In the genomic region with DNA sequence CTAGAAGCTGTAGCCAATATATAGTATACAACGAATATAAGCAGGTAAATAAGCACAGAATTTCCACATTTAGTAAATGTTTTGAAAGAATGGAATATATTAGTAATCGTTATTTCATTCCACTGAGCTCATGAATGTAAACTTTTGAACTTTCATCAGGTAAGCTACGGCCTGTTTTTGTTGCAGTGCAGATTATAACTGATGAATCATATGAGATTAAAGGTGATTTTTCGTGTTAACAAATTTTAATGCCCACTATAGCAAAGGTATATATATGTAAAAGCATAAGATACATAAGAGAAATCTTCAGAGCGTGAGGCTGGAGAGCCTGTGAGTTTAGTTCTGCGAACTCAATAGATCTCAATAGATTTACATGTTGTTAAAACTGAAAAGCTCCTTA, we compare ENCODE assay signal across 23 cellular contexts. TPM values are rescaled to one million over a fixed set of nuclear protein-coding genes. Genes with fewer than 3 reads are reported as not detected.
DNase-seq lines count a peak whose midpoint lies in the region; ATAC-seq, FAIRE-seq and TF ChIP-seq lines count a peak whose summit lies in the region.
"Had no signal": no experiment of that assay in that cellular context is flagged by ENCODE, and none has a peak within 500 bp of the region (broad histone marks: within the 10 kb centered on the region; RNA-seq: fewer than 3 reads in every experiment).

No MANE protein-coding gene starts in this region.

- H3K4me2 ChIP-seq in IMR-90 (ENCODE audit: low read depth, low read length) (no peak overlapping the region), HepG2 (ENCODE audit: low read depth, low read length) (no peak overlapping the region)
- H3K4me2 ChIP-seq: KMS-11 had no signal

- FAIRE-seq in HepG2 (lab: Jason Lieb, UNC) = no peak
- FAIRE-seq: GM12878 had no signal

- H4K5ac ChIP-seq in IMR-90 (ENCODE audit: low read depth, low read length) = 0 out of 2 replicates have a peak overlapping the region, but pooled peaks have one; percentile 16

- no peaks in the 10 kb centered on the region for H3K27me3 Mint-ChIP-seq in stimulated activated naive B cell treated with anti-CD40 and anti-IgM and Interleukin-4, amounts not matched to agents 10 μg/mL and 1 μg/mL and 100 μg/mL, for 72 hours

- dilution Hi-C loops in IMR-90 (cut with HindIII; ENCODE audit: low sequenced_read_pairs, unreplicated experiment) = no loop called here

- H4K8ac ChIP-seq in IMR-90 (ENCODE audit: low read depth in 2 of 2, low read length in 2 of 2) = no peak overlapping the region

- no peak for ATAC-seq in IMR-90 (ENCODE audit: low read depth)
- peak; percentile 40; the same call in 2 of the 3 replicates for ATAC-seq in RWPE2 (ENCODE audit: low read depth)
- peak; percentile 78 for ATAC-seq in esophagus mucosa
- no peak for ATAC-seq in stimulated activated naive B cell treated with anti-CD40 and anti-IgM and Interleukin-4, amounts not matched to agents 10 μg/mL and 1 μg/mL and 100 μg/mL, for 72 hours (replicated peaks)
- ATAC-seq in upper lobe of right lung = no peak
- no peak for ATAC-seq in HepG2
- ATAC-seq: CD8-positive, alpha-beta T cell had no signal

- H3K27me3 ChIP-seq in IMR-90 (ENCODE audit: control insufficient read depth, insufficient read depth, low read length) (no peaks in the 10 kb centered on the region), RWPE2 (ENCODE audit: insufficient read depth, poor library complexity, severe bottlenecking) (no peaks in the 10 kb centered on the region), upper lobe of right lung (no peaks in the 10 kb centered on the region), HepG2 (ENCODE audit: control insufficient read depth in 1 of 2, insufficient read depth in 2 of 2, low read length in 2 of 2) (peaks cover 0 to 15% of the 10 kb centered on the region in 2 experiments; a peak in 2 of 5 replicates)

- CTCF ChIA-PET in IMR-90 (lab: Yijun Ruan, JAX) = interaction anchor here (1.4 kb wide), 1 partner anchor 20 kb away, joined by 6 read pairs; no protein-coding TSS in a partner anchor
- CTCF ChIA-PET in HepG2 (lab: Yijun Ruan, JAX; ENCODE audit: low intra/inter-chr PET ratio, low total read pairs) = no interaction called here

- H3K36me3 ChIP-seq in IMR-90 (ENCODE audit: control insufficient read depth, insufficient read depth, low read length) = no peaks in the 10 kb centered on the region
- H3K36me3 ChIP-seq in RWPE2 (ENCODE audit: low read depth) = no peaks in the 10 kb centered on the region
- no peaks in the 10 kb centered on the region for H3K36me3 ChIP-seq in upper lobe of right lung
- no peaks in the 10 kb centered on the region for H3K36me3 ChIP-seq in HepG2 (replicated peaks in 1 of 2; ENCODE audit: control insufficient read depth in 1 of 2, insufficient read depth in 2 of 2, low read length in 2 of 2)

- POLR2A ChIA-PET in IMR-90 (lab: Charles Lee; ENCODE audit: unreplicated experiment) (no interaction called here), HepG2 (lab: Yijun Ruan, JAX) (interaction anchor here (0.6 kb wide), 1 partner anchor 86 kb away, joined by 5 read pairs; no protein-coding TSS in a partner anchor)

- BruUV-seq in IMR-90 (replicated peaks; lab: Mats Ljungman, UMichigan) (no TSS peak), HepG2 (replicated peaks; lab: Mats Ljungman, UMichigan) (no TSS peak)

- peak overlapping the region; percentile 96 for H3K27ac Mint-ChIP-seq in stimulated activated naive B cell treated with anti-CD40 and anti-IgM and Interleukin-4, amounts not matched to agents 10 μg/mL and 1 μg/mL and 100 μg/mL, for 72 hours
- H3K27ac Mint-ChIP-seq: CD8-positive, alpha-beta T cell had no signal

- peaks cover 0 to 16% of the 10 kb centered on the region in 2 donors for H3K36me3 Mint-ChIP-seq in stimulated activated naive B cell treated with anti-CD40 and anti-IgM and Interleukin-4, amounts not matched to agents 10 μg/mL and 1 μg/mL and 100 μg/mL, for 72 hours
- H3K36me3 Mint-ChIP-seq: CD8-positive, alpha-beta T cell had no signal

- H3K9me3 ChIP-seq in IMR-90 (ENCODE audit: control insufficient read depth, insufficient read depth, low read length) (no peaks in the 10 kb centered on the region), RWPE2 (ENCODE audit: severe bottlenecking) (no peaks in the 10 kb centered on the region), upper lobe of right lung (no peaks in the 10 kb centered on the region), HepG2 (ENCODE audit: low read length) (no peaks in the 10 kb centered on the region)

- H3K4me3 Mint-ChIP-seq in stimulated activated naive B cell treated with anti-CD40 and anti-IgM and Interleukin-4, amounts not matched to agents 10 μg/mL and 1 μg/mL and 100 μg/mL, for 72 hours = no peak overlapping the region
- H3K4me3 Mint-ChIP-seq: CD8-positive, alpha-beta T cell had no signal

- H4K91ac ChIP-seq in IMR-90 (ENCODE audit: insufficient read depth, low read depth, low read length) = no peak overlapping the region

- no peak overlapping the region for H2BK5ac ChIP-seq in IMR-90 (ENCODE audit: low read depth, low read length, poor library complexity, severe bottlenecking)

- peaks cover 26 to 31% of the 10 kb centered on the region in 2 donors for H3K4me1 Mint-ChIP-seq in stimulated activated naive B cell treated with anti-CD40 and anti-IgM and Interleukin-4, amounts not matched to agents 10 μg/mL and 1 μg/mL and 100 μg/mL, for 72 hours

- H2AK9ac ChIP-seq in IMR-90 (replicated peaks; ENCODE audit: low read depth, low read length, poor library complexity) = no peak overlapping the region

- DNase-seq in IMR-90 = no peak
- DNase-seq in RWPE2 (ENCODE audit: low spot score) = no peak
- DNase-seq in stimulated activated naive B cell treated with anti-CD40 and anti-IgM and Interleukin-4, amounts not matched to agents 10 μg/mL and 1 μg/mL and 100 μg/mL, for 72 hours = no peak
- no peak for DNase-seq in mucosa of gallbladder (ENCODE audit: low spot score)
- DNase-seq in upper lobe of right lung = no peak
- no peak for DNase-seq in HepG2 (ENCODE audit: low spot score)
- DNase-seq: C1 segment of cervical spinal cord; CD8-positive, alpha-beta T cell; DND-41; H7; NCI-H1092 treated with DMSO at 0.1 percent for 48 hours; NCI-H146; NCI-H2029 treated with DMSO at 0.1 percent for 48 hours; NCI-H226; NCI-H524; NCI-H82; Right ventricle myocardium superior had no signal

- intact Hi-C loops in IMR-90 (cut with micrococcal nuclease) = no loop called here
- intact Hi-C loops in upper lobe of right lung (cut with DNase I) = no loop called here
- intact Hi-C loops in HepG2 (cut with micrococcal nuclease; ENCODE audit: unreplicated experiment) = no loop called here

- H2BK15ac ChIP-seq in IMR-90 (ENCODE audit: low read depth, low read length) = no peak overlapping the region

- TF ChIP-seq EP300 in HepG2 (IDR thresholded peaks at IDR 0.05; ENCODE audit: low read depth in 2 of 2, low read length in 2 of 2) (no peak), HepG2 (CRISPR knock-in tag; IDR thresholded peaks at IDR 0.05; ENCODE audit: borderline replicate concordance) (no peak)

- H3K56ac ChIP-seq in IMR-90 (ENCODE audit: extremely low read depth, insufficient read depth, low read length) = no peak overlapping the region

- H3K79me1 ChIP-seq in IMR-90 (ENCODE audit: low read depth in 1 of 2, low read length in 2 of 2) = no peaks in the 10 kb centered on the region

- no peak overlapping the region for H3K23ac ChIP-seq in IMR-90 (ENCODE audit: low read depth, low read length)

- H2BK120ac ChIP-seq in IMR-90 (ENCODE audit: low read depth, low read length) = no peak overlapping the region

- TF ChIP-seq RAD21 in IMR-90 (IDR thresholded peaks at IDR 0.05; ENCODE audit: low read length) (no peak), HepG2 (CRISPR knock-in tag; IDR thresholded peaks at IDR 0.05) (no peak)

- H3K9ac ChIP-seq in IMR-90 (ENCODE audit: low read depth, low read length) = no peak overlapping the region
- no peak overlapping the region for H3K9ac ChIP-seq in HepG2 (ENCODE audit: insufficient read depth, low read depth, low read length)
- H3K9ac ChIP-seq: KMS-11 had no signal

- H3K4me3 ChIP-seq in IMR-90 (ENCODE audit: insufficient read depth, low read depth, low read length) (no peak overlapping the region), RWPE2 (ENCODE audit: severe bottlenecking) (no peak overlapping the region), upper lobe of right lung (no peak overlapping the region), HepG2 (replicated peaks in 1 of 3; ENCODE audit: insufficient read depth in 1 of 3, low read depth in 2 of 3, low read length in 3 of 3) (no peak overlapping the region)
- H3K4me3 ChIP-seq: GM12878 had no signal

- H4K20me1 ChIP-seq in IMR-90 (ENCODE audit: insufficient read depth, low read length) (no peaks in the 10 kb centered on the region), HepG2 (ENCODE audit: insufficient read depth, low read length) (no peaks in the 10 kb centered on the region)

- TF ChIP-seq CTCF in IMR-90 (conservative IDR thresholded peaks at IDR 0.05; ENCODE audit: low read depth, low read length) (no peak), RWPE2 (IDR thresholded peaks at IDR 0.05; ENCODE audit: poor library complexity, severe bottlenecking) (no peak), upper lobe of right lung (IDR thresholded peaks at IDR 0.05) (no peak), HepG2 (CRISPR knock-in tag; IDR thresholded peaks at IDR 0.05) (no peak)

- no peak overlapping the region for H2BK20ac ChIP-seq in IMR-90 (ENCODE audit: low read depth, low read length)

- no CpG with 5 or more reads among the region's 6 CpGs for WGBS in IMR-90 (ENCODE audit: extremely low coverage in 2 of 2, insufficient read length in 1 of 2), 2 experiments
- WGBS in HepG2 (ENCODE audit: low lambda C conversion rate) = 17% methylated on average over 6 of the region's 6 CpGs

- H3K9me3 Mint-ChIP-seq in stimulated activated naive B cell treated with anti-CD40 and anti-IgM and Interleukin-4, amounts not matched to agents 10 μg/mL and 1 μg/mL and 100 μg/mL, for 72 hours = peaks cover 6 to 17% of the 10 kb centered on the region in 2 donors
- H3K9me3 Mint-ChIP-seq: CD8-positive, alpha-beta T cell had no signal

- H3K27ac ChIP-seq in IMR-90 (ENCODE audit: insufficient read depth, low read length) (no peak overlapping the region), RWPE2 (ENCODE audit: poor library complexity, severe bottlenecking) (peak overlapping the region; percentile 24), upper lobe of right lung (no peak overlapping the region), HepG2 (ENCODE audit: extremely low read length, insufficient read depth, low read length) (no peak overlapping the region)
- H3K27ac ChIP-seq: HL-60, KMS-11 had no signal

- no peak overlapping the region for H3K4ac ChIP-seq in IMR-90 (ENCODE audit: low read depth, low read length)

- no peaks in the 10 kb centered on the region for H3K9me1 ChIP-seq in IMR-90 (ENCODE audit: insufficient read depth, low read length)

- H2AFZ ChIP-seq in IMR-90 (replicated peaks; ENCODE audit: low read length, poor library complexity) (no peak overlapping the region), HepG2 (ENCODE audit: low read length) (no peak overlapping the region)

- no peak overlapping the region for H2AK5ac ChIP-seq in IMR-90 (ENCODE audit: low read depth, low read length)

- no peaks in the 10 kb centered on the region for H3K79me2 ChIP-seq in HepG2 (ENCODE audit: insufficient read depth, low read length)

- TF ChIP-seq POLR2A in IMR-90 (IDR thresholded peaks at IDR 0.05; ENCODE audit: low read depth, low read length) (no peak), HepG2 (IDR thresholded peaks at IDR 0.05; ENCODE audit: insufficient read depth in 1 of 2, low read depth in 2 of 2, low read length in 2 of 2) (no peak)

- H3K14ac ChIP-seq in IMR-90 (replicated peaks; ENCODE audit: low read depth, low read length) = no peak overlapping the region

- peaks cover 3% of the 10 kb centered on the region for H3K4me1 ChIP-seq in IMR-90 (ENCODE audit: control insufficient read depth, insufficient read depth, low read length)
- H3K4me1 ChIP-seq in RWPE2 (ENCODE audit: insufficient read depth, poor library complexity, severe bottlenecking) = peaks cover 24% of the 10 kb centered on the region
- H3K4me1 ChIP-seq in upper lobe of right lung = no peaks in the 10 kb centered on the region
- H3K4me1 ChIP-seq in HepG2 (ENCODE audit: insufficient read depth, low read length) = peaks cover 4% of the 10 kb centered on the region; the same call in 1 of the 2 replicates

- H3K18ac ChIP-seq in IMR-90 (ENCODE audit: low read depth, low read length) = 0 out of 2 replicates have a peak overlapping the region, but pooled peaks have one; percentile 4

- in situ Hi-C loops in IMR-90 (cut with MboI; ENCODE audit: low sequenced_read_pairs) = no loop called here
- in situ Hi-C loops in HepG2 (cut with HindIII; ENCODE audit: extremely low pct_ligation_motif_present, low pct_unique_long_range_greater_than_20kb) = no loop called here

RNA-seq across cellular contexts. Expression of gene SCYGR1, which starts 1.1 kb away (rescaled TPM):
- total RNA-seq in IMR-90 (2012; rRNA removed) (not detected in 2 replicates), esophagus mucosa (not detected), mucosa of gallbladder (not detected), upper lobe of right lung (not detected), HepG2 (2016; rRNA removed; fragmentation: Illumina TruSeq; extraction: Trizol) (not detected in 2 replicates)
- polyA plus RNA-seq in IMR-90 (2012; rRNA removed) (not detected in 2 replicates), HepG2 (2011; rRNA removed) (not detected in 2 replicates)
- not detected in 2 replicates for polyA plus RNA-seq in IMR-90 (2012; cell fraction: cytosol; rRNA removed)
- not detected in 2 replicates for polyA plus RNA-seq in IMR-90 (2012; cell fraction: nucleus; rRNA removed; ENCODE audit: low replicate concordance)
- not detected in 2 replicates for total RNA-seq in HepG2 (2016; cell fraction: cytosol; rRNA removed; fragmentation: Illumina TruSeq; extraction: Trizol; ENCODE audit: low read depth)
- total RNA-seq in HepG2 (2016; cell fraction: insoluble cytoplasmic fraction; rRNA removed; fragmentation: Illumina TruSeq; extraction: Trizol) = not detected in 2 replicates
- total RNA-seq in HepG2 (2016; cell fraction: membrane; rRNA removed; fragmentation: Illumina TruSeq; extraction: Trizol) = not detected in 2 replicates
- not detected in 2 replicates for total RNA-seq in HepG2 (2016; cell fraction: nucleus; rRNA removed; fragmentation: Illumina TruSeq; extraction: Trizol)
- not detected in 2 replicates for polyA plus RNA-seq in HepG2 (2011; cell fraction: cytosol; rRNA removed)
- polyA plus RNA-seq in HepG2 (2011; cell fraction: nucleus; rRNA removed) = not detected in 2 replicates
- not detected in 2 replicates for polyA plus RNA-seq in HepG2 (2012)
- not detected in 2 replicates for polyA plus RNA-seq in HepG2 (2016; cell fraction: cytosol; fragmentation: Illumina TruSeq; extraction: Trizol; ENCODE audit: low read depth)
- not detected in 2 replicates for polyA plus RNA-seq in HepG2 (2016; cell fraction: insoluble cytoplasmic fraction; fragmentation: Illumina TruSeq; extraction: Trizol; ENCODE audit: low read depth)
- not detected in 2 replicates for polyA plus RNA-seq in HepG2 (2016; cell fraction: membrane; fragmentation: Illumina TruSeq; extraction: Trizol; ENCODE audit: low read depth)
- polyA plus RNA-seq in HepG2 (2016; cell fraction: nucleus; fragmentation: Illumina TruSeq; extraction: Trizol; ENCODE audit: insufficient read depth, low read depth) = not detected in 2 replicates
- polyA minus RNA-seq in HepG2 (2011; rRNA and poly(A)+ RNA removed; ENCODE audit: low replicate concordance) = not detected in 2 replicates
- polyA minus RNA-seq in HepG2 (2011; cell fraction: cytosol; rRNA and poly(A)+ RNA removed) = not detected in 2 replicates
- polyA minus RNA-seq in HepG2 (2011; cell fraction: nucleus; rRNA and poly(A)+ RNA removed) = not detected in 2 replicates
- total RNA-seq: CD8-positive, alpha-beta T cell; GM12878; H7; HT-29; Right ventricle myocardium superior; SK-MEL-5 had no signal
- polyA plus RNA-seq: GM12878 had no signal

RNA-seq across cellular contexts. Expression of gene TM4SF20, which starts 7.5 kb away (rescaled TPM):
- total RNA-seq in IMR-90 (2012; rRNA removed) = under 0.01 TPM in 2 replicates
- 0.03 and 0.06 TPM in 2 replicates for polyA plus RNA-seq in IMR-90 (2012; rRNA removed)
- polyA plus RNA-seq in IMR-90 (2012; cell fraction: cytosol; rRNA removed) = not detected in 2 replicates
- polyA plus RNA-seq in IMR-90 (2012; cell fraction: nucleus; rRNA removed; ENCODE audit: low replicate concordance) = not detected in 2 replicates
- not detected for total RNA-seq in esophagus mucosa
- total RNA-seq in mucosa of gallbladder = not detected
- total RNA-seq in upper lobe of right lung = not detected
- total RNA-seq in HepG2 (2016; rRNA removed; fragmentation: Illumina TruSeq; extraction: Trizol) = not detected in 2 replicates
- total RNA-seq in HepG2 (2016; cell fraction: cytosol; rRNA removed; fragmentation: Illumina TruSeq; extraction: Trizol; ENCODE audit: low read depth) = not detected in 2 replicates
- not detected in 2 replicates for total RNA-seq in HepG2 (2016; cell fraction: insoluble cytoplasmic fraction; rRNA removed; fragmentation: Illumina TruSeq; extraction: Trizol)
- not detected in 2 replicates for total RNA-seq in HepG2 (2016; cell fraction: membrane; rRNA removed; fragmentation: Illumina TruSeq; extraction: Trizol)
- total RNA-seq in HepG2 (2016; cell fraction: nucleus; rRNA removed; fragmentation: Illumina TruSeq; extraction: Trizol) = not detected in 2 replicates
- not detected in 2 replicates for polyA plus RNA-seq in HepG2 (2011; rRNA removed)
- not detected in 2 replicates for polyA plus RNA-seq in HepG2 (2011; cell fraction: cytosol; rRNA removed)
- not detected in 2 replicates for polyA plus RNA-seq in HepG2 (2011; cell fraction: nucleus; rRNA removed)
- not detected in 2 replicates for polyA plus RNA-seq in HepG2 (2012)
- not detected in 2 replicates for polyA plus RNA-seq in HepG2 (2016; cell fraction: cytosol; fragmentation: Illumina TruSeq; extraction: Trizol; ENCODE audit: low read depth)
- not detected in 2 replicates for polyA plus RNA-seq in HepG2 (2016; cell fraction: insoluble cytoplasmic fraction; fragmentation: Illumina TruSeq; extraction: Trizol; ENCODE audit: low read depth)
- polyA plus RNA-seq in HepG2 (2016; cell fraction: membrane; fragmentation: Illumina TruSeq; extraction: Trizol; ENCODE audit: low read depth) = not detected in 2 replicates
- not detected in 2 replicates for polyA plus RNA-seq in HepG2 (2016; cell fraction: nucleus; fragmentation: Illumina TruSeq; extraction: Trizol; ENCODE audit: insufficient read depth, low read depth)
- 0.07 TPM in 1 of 2 replicates, not detected in the other for polyA minus RNA-seq in HepG2 (2011; rRNA and poly(A)+ RNA removed; ENCODE audit: low replicate concordance)
- not detected in 2 replicates for polyA minus RNA-seq in HepG2 (2011; cell fraction: cytosol; rRNA and poly(A)+ RNA removed)
- polyA minus RNA-seq in HepG2 (2011; cell fraction: nucleus; rRNA and poly(A)+ RNA removed) = not detected in 2 replicates
- total RNA-seq: CD8-positive, alpha-beta T cell; GM12878; H7; Right ventricle myocardium superior; SK-MEL-5 had no signal

Comparison
In these comparisons a context has a peak if more than half of its experiments do, and no peak if none do; other contexts are left out.
1. ATAC-seq: peak in RWPE2 (single experiment) and esophagus mucosa (single experiment); none in IMR-90 (single experiment), stimulated activated naive B cell treated with anti-CD40 and anti-IgM and Interleukin-4, amounts not matched to agents 10 μg/mL and 1 μg/mL and 100 μg/mL, for 72 hours (0 of 2), upper lobe of right lung (single experiment) and HepG2 (single experiment).